In the genomic region with DNA sequence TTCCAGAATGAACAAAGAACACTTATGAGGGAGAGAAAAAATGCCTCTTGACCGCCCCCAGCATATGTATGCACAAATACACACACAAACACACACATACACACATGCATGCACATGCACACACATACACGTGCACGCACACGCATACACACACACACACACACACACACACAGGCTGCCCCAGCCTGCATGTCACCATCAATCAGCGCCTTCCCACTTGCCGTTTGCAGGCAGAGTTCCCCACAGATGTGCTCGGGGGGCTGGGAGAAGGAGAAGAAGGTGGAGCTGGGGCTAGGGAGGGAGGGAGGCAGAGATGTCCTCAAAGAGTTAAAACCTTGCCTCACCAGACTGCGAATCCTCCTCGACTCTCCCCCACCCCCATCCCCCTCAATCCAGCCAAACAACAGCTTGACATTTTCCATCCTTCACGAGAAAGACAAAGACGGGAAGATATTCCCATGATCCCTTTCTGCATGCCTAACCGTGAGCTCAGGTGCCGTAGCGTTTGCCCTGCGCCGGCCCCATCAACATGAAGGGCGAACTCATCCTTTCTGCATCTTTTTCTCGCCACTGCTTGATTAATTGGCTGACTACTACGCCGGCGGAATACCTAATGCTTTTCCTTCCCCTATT, we compare ENCODE assay signal across 24 cellular contexts.
"Had no signal": no experiment of that assay in that cellular context is flagged by ENCODE, and none has a peak within 500 bp of the region (broad histone marks: within the 10 kb centered on the region; RNA-seq: fewer than 3 reads in every experiment).

No MANE protein-coding gene starts in this region.

- ATAC-seq: activated T-cell treated with anti-CD3 and anti-CD28 coated beads, Interleukin-2, amount 50 U/mL, for 4 hours; left lung; pancreas; right lobe of liver; stimulated activated effector memory CD8-positive, alpha-beta T cell treated with anti-CD3 and anti-CD28 coated beads, Interleukin-12 subunit alpha, Interleukin-12 subunit beta, amount 100 ng/mL, for 72 hours; stimulated activated naive CD8-positive, alpha-beta T cell treated with anti-CD3 and anti-CD28 coated beads, Interleukin-15, amount 100 ng/mL, for 72 hours had no signal

- H3K4me1 Mint-ChIP-seq: activated B cell treated with CpG ODN at 0.5 μM for 24 hours; naive B cell; stimulated activated effector memory CD8-positive, alpha-beta T cell treated with anti-CD3 and anti-CD28 coated beads, Interleukin-12 subunit alpha, Interleukin-12 subunit beta, amount 100 ng/mL, for 72 hours; stimulated activated naive CD8-positive, alpha-beta T cell treated with anti-CD3 and anti-CD28 coated beads, Interleukin-15, amount 100 ng/mL, for 72 hours had no signal

- H3K36me3 Mint-ChIP-seq: activated naive CD8-positive, alpha-beta T cell; immature natural killer cell; naive B cell; stimulated activated effector memory CD8-positive, alpha-beta T cell treated with anti-CD3 and anti-CD28 coated beads, Interleukin-12 subunit alpha, Interleukin-12 subunit beta, amount 100 ng/mL, for 72 hours had no signal

- H3K27me3 ChIP-seq: right lobe of liver, transverse colon, uterus had no signal

- H3K36me3 ChIP-seq: adrenal gland, left lung, pancreas, right lobe of liver, transverse colon, uterus had no signal

- H3K4me3 Mint-ChIP-seq: activated B cell treated with CpG ODN at 0.5 μM for 24 hours; activated naive CD8-positive, alpha-beta T cell; activated T-cell treated with anti-CD3 and anti-CD28 coated beads, Interleukin-2, amount 50 U/mL, for 4 hours; naive B cell; stimulated activated effector memory CD8-positive, alpha-beta T cell treated with anti-CD3 and anti-CD28 coated beads, Interleukin-12 subunit alpha, Interleukin-12 subunit beta, amount 100 ng/mL, for 72 hours; stimulated activated naive CD8-positive, alpha-beta T cell treated with anti-CD3 and anti-CD28 coated beads, Interleukin-15, amount 100 ng/mL, for 72 hours had no signal

- DNase-seq: activated B cell treated with CpG ODN at 0.5 μM for 24 hours; activated CD4-positive, alpha-beta T cell treated with anti-CD3 and anti-CD28 coated beads for 4 hours; activated CD4-positive, alpha-beta T cell treated with anti-CD3 and anti-CD28 coated beads, Interleukin-2, amount 50 U/mL, for 48 hours; activated CD8-positive, alpha-beta memory T cell treated with anti-CD3 and anti-CD28 coated beads, Interleukin-2, amount 50 U/mL, for 48 hours; activated naive CD4-positive, alpha-beta T cell; activated T-cell treated with anti-CD3 and anti-CD28 coated beads, Interleukin-2, amount 50 U/mL, for 4 hours; adrenal gland; cortex of kidney; foreskin fibroblast; immature natural killer cell; left lung; naive B cell; pancreas; right lobe of liver; stimulated activated CD4-positive, alpha-beta T cell treated with anti-CD3 and anti-CD28 coated beads, Interleukin-1b, Interleukin-23, amount 100 ng/mL, for 48 hours; stimulated activated naive CD8-positive, alpha-beta T cell treated with anti-CD3 and anti-CD28 coated beads, Interleukin-15, amount 100 ng/mL, for 72 hours; T-helper 9 cell; transverse colon; uterus had no signal

- H3K27ac Mint-ChIP-seq: activated B cell treated with CpG ODN at 0.5 μM for 24 hours; activated naive CD8-positive, alpha-beta T cell; activated T-helper 2 cell treated with anti-CD3 and anti-CD28 coated beads, Interferon-gamma antibody, Interleukin-2, Interleukin-4, amounts not matched to agents 10 μg/mL and 5 μg/mL and 100 μg/mL, durations not matched to agents 14 hours and 24 hours and 36 hours; immature natural killer cell; naive B cell; stimulated activated effector memory CD8-positive, alpha-beta T cell treated with anti-CD3 and anti-CD28 coated beads, Interleukin-12 subunit alpha, Interleukin-12 subunit beta, amount 100 ng/mL, for 72 hours; stimulated activated naive CD8-positive, alpha-beta T cell treated with anti-CD3 and anti-CD28 coated beads, Interleukin-15, amount 100 ng/mL, for 72 hours had no signal

- H3K27ac ChIP-seq: adrenal gland, left lung, pancreas, right lobe of liver, skin epidermis, transverse colon, uterus had no signal

- H3K9me3 Mint-ChIP-seq: activated B cell treated with CpG ODN at 0.5 μM for 24 hours; activated T-helper 2 cell treated with anti-CD3 and anti-CD28 coated beads, Interferon-gamma antibody, Interleukin-2, Interleukin-4, amounts not matched to agents 10 μg/mL and 5 μg/mL and 100 μg/mL, durations not matched to agents 14 hours and 24 hours and 36 hours; immature natural killer cell had no signal

- H3K9me3 ChIP-seq: adrenal gland, left lung, pancreas, right lobe of liver, transverse colon, uterus had no signal

- H3K4me3 ChIP-seq: adrenal gland, left lung, lung, pancreas, right lobe of liver, skin epidermis, transverse colon, uterus had no signal

- H3K4me1 ChIP-seq: adrenal gland, left lung, pancreas, right lobe of liver, transverse colon, uterus had no signal
